Comparison of ENCODE assay signal across 2 cellular contexts in genomic region chr10:133177380-133178157, GRCh38.
A peak's percentile ranks its signal among the peaks of the same experiment; 100 is the strongest.
TF ChIP-seq lines count a peak whose summit lies in the region.

No MANE protein-coding gene starts in this region.

TF ChIP-seq in HEK293T, 16 proteins besides CTCF, POLR2A, EP300 and RAD21:
- no peak for TF ChIP-seq LEF1 (IDR thresholded peaks at IDR 0.05; ENCODE audit: borderline replicate concordance)
- peak; percentile 76 for TF ChIP-seq TARDBP (IDR thresholded peaks at IDR 0.05)

TF ChIP-seq in H1, 55 proteins besides CTCF, POLR2A, EP300 and RAD21:
- no peak for TF ChIP-seq TAF1 (IDR thresholded peaks at IDR 0.05; ENCODE audit: low read depth, low read length)
- TF ChIP-seq RXRA (IDR thresholded peaks at IDR 0.05; ENCODE audit: insufficient read depth, low read depth, low read length): no peak
- no peak for TF ChIP-seq EZH2 (IDR thresholded peaks at IDR 0.05; ENCODE audit: low read depth, low read length, severe bottlenecking)
- no peak for TF ChIP-seq RFX5 (IDR thresholded peaks at IDR 0.05; ENCODE audit: borderline replicate concordance, low read depth, low read length)
- TF ChIP-seq CREB1 (IDR thresholded peaks at IDR 0.05): no peak
- no peak for TF ChIP-seq SP2 (IDR thresholded peaks at IDR 0.05; ENCODE audit: low read length)
- TF ChIP-seq CTBP2 (IDR thresholded peaks at IDR 0.05; ENCODE audit: borderline replicate concordance, insufficient read depth, insufficient read length, low read length): no peak
